1 cellular context compared by ENCODE assay signal in genomic region chr11:125623064-125623463, GRCh38.
TF ChIP-seq lines count a peak whose summit lies in the region.

No MANE protein-coding gene starts in this region.

TF ChIP-seq in HepG2, 621 proteins besides CTCF, POLR2A, EP300 and RAD21:
- TF ChIP-seq MAFG (CRISPR knock-in tag; IDR thresholded peaks at IDR 0.05): no peak
- no peak for TF ChIP-seq ZNF496 (CRISPR knock-in tag; IDR thresholded peaks at IDR 0.05; ENCODE audit: insufficient replicate concordance)
- peak; percentile 24; the same call in 1 of the 2 replicates for TF ChIP-seq POLR2G (IDR thresholded peaks at IDR 0.05; ENCODE audit: low read depth, low read length)
- 0 out of 2 replicates have a peak, but pooled peaks have one; percentile 16 for TF ChIP-seq RBFOX2 (IDR thresholded peaks at IDR 0.05; ENCODE audit: low read depth, low read length)
- peak; percentile 28 for TF ChIP-seq AGO2 (optimal IDR thresholded peaks at IDR 0.05; ENCODE audit: low read depth, low read length)
